Comparison of ENCODE assay signal across 1 cellular context in the genomic region with DNA sequence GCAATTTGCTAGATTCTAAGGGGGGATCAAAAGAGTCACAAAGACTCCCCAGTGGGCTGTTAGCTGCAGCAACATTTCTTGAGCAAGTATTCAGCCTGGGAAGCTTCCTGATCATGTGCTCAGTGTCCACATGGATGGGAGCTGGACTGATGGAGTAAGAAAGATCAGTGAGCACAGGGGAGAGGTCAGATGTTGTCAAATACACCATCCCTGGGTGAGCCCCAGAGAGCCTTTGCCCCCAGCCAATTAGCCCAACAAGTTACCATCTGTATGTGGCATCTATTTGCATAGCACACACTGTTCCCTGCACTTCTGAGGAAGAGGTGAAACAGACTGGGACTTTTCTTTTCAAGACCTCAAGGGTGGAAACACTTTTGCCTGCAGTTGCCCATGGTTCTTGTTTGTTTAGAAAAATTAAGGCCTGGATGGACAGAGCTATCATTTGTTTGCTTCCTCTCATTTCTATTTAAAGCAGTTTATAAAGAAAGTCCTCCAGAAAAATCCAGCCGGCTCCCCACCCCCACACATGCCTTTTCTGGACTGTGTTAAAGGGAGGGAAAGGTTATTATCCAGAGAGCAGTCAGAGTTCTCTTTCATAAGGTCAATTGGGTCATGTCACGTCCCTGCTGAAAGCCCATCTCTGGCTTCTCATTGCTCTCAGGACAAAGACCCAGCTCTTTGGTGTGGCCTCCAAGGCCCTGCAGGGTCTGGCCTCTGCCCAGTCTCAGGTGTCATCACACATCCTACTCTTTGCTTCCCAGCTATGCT.
A peak's percentile ranks its signal among the peaks of the same experiment; 100 is the strongest.
TF ChIP-seq lines count a peak whose summit lies in the region.

No MANE protein-coding gene starts in this region.

TF ChIP-seq in HepG2, 621 proteins besides CTCF, POLR2A, EP300 and RAD21 (continued from another document and continues in another):
- TF ChIP-seq, protein P1, sequence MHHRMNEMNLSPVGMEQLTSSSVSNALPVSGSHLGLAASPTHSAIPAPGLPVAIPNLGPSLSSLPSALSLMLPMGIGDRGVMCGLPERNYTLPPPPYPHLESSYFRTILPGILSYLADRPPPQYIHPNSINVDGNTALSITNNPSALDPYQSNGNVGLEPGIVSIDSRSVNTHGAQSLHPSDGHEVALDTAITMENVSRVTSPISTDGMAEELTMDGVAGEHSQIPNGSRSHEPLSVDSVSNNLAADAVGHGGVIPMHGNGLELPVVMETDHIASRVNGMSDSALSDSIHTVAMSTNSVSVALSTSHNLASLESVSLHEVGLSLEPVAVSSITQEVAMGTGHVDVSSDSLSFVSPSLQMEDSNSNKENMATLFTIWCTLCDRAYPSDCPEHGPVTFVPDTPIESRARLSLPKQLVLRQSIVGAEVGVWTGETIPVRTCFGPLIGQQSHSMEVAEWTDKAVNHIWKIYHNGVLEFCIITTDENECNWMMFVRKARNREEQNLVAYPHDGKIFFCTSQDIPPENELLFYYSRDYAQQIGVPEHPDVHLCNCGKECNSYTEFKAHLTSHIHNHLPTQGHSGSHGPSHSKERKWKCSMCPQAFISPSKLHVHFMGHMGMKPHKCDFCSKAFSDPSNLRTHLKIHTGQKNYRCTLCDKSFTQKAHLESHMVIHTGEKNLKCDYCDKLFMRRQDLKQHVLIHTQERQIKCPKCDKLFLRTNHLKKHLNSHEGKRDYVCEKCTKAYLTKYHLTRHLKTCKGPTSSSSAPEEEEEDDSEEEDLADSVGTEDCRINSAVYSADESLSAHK (CRISPR knock-in tag; IDR thresholded peaks at IDR 0.05; ENCODE audit: borderline replicate concordance) = no peak
- no peak for TF ChIP-seq ZNF441 (CRISPR knock-in tag; IDR thresholded peaks at IDR 0.05; ENCODE audit: borderline replicate concordance)
- 0 out of 2 replicates have a peak, but pooled peaks have one; percentile 6 for TF ChIP-seq BCL6 (CRISPR knock-in tag; IDR thresholded peaks at IDR 0.05)
- TF ChIP-seq CEBPG (CRISPR knock-in tag; IDR thresholded peaks at IDR 0.05) = peak; percentile 26; the same call in 1 of the 2 replicates
- TF ChIP-seq ZNF562 (CRISPR knock-in tag; IDR thresholded peaks at IDR 0.05; ENCODE audit: borderline replicate concordance) = no peak
- TF ChIP-seq, protein P2, sequence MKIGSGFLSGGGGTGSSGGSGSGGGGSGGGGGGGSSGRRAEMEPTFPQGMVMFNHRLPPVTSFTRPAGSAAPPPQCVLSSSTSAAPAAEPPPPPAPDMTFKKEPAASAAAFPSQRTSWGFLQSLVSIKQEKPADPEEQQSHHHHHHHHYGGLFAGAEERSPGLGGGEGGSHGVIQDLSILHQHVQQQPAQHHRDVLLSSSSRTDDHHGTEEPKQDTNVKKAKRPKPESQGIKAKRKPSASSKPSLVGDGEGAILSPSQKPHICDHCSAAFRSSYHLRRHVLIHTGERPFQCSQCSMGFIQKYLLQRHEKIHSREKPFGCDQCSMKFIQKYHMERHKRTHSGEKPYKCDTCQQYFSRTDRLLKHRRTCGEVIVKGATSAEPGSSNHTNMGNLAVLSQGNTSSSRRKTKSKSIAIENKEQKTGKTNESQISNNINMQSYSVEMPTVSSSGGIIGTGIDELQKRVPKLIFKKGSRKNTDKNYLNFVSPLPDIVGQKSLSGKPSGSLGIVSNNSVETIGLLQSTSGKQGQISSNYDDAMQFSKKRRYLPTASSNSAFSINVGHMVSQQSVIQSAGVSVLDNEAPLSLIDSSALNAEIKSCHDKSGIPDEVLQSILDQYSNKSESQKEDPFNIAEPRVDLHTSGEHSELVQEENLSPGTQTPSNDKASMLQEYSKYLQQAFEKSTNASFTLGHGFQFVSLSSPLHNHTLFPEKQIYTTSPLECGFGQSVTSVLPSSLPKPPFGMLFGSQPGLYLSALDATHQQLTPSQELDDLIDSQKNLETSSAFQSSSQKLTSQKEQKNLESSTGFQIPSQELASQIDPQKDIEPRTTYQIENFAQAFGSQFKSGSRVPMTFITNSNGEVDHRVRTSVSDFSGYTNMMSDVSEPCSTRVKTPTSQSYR (CRISPR knock-in tag; IDR thresholded peaks at IDR 0.05; ENCODE audit: borderline replicate concordance) = peak; percentile 41; the same call in 1 of the 2 replicates
- no peak for TF ChIP-seq ZNF432 (CRISPR knock-in tag; IDR thresholded peaks at IDR 0.05; ENCODE audit: borderline replicate concordance)
- TF ChIP-seq ZMYM3 (CRISPR knock-in tag; IDR thresholded peaks at IDR 0.05) = peak; percentile 54; the same call in 1 of the 2 replicates
- no peak for TF ChIP-seq PAF1 (CRISPR knock-in tag; IDR thresholded peaks at IDR 0.05)
- TF ChIP-seq, protein P3, sequence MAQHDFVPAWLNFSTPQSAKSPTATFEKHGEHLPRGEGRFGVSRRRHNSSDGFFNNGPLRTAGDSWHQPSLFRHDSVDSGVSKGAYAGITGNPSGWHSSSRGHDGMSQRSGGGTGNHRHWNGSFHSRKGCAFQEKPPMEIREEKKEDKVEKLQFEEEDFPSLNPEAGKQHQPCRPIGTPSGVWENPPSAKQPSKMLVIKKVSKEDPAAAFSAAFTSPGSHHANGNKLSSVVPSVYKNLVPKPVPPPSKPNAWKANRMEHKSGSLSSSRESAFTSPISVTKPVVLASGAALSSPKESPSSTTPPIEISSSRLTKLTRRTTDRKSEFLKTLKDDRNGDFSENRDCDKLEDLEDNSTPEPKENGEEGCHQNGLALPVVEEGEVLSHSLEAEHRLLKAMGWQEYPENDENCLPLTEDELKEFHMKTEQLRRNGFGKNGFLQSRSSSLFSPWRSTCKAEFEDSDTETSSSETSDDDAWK (CRISPR knock-in tag; IDR thresholded peaks at IDR 0.05) = no peak
- TF ChIP-seq, protein P4, sequence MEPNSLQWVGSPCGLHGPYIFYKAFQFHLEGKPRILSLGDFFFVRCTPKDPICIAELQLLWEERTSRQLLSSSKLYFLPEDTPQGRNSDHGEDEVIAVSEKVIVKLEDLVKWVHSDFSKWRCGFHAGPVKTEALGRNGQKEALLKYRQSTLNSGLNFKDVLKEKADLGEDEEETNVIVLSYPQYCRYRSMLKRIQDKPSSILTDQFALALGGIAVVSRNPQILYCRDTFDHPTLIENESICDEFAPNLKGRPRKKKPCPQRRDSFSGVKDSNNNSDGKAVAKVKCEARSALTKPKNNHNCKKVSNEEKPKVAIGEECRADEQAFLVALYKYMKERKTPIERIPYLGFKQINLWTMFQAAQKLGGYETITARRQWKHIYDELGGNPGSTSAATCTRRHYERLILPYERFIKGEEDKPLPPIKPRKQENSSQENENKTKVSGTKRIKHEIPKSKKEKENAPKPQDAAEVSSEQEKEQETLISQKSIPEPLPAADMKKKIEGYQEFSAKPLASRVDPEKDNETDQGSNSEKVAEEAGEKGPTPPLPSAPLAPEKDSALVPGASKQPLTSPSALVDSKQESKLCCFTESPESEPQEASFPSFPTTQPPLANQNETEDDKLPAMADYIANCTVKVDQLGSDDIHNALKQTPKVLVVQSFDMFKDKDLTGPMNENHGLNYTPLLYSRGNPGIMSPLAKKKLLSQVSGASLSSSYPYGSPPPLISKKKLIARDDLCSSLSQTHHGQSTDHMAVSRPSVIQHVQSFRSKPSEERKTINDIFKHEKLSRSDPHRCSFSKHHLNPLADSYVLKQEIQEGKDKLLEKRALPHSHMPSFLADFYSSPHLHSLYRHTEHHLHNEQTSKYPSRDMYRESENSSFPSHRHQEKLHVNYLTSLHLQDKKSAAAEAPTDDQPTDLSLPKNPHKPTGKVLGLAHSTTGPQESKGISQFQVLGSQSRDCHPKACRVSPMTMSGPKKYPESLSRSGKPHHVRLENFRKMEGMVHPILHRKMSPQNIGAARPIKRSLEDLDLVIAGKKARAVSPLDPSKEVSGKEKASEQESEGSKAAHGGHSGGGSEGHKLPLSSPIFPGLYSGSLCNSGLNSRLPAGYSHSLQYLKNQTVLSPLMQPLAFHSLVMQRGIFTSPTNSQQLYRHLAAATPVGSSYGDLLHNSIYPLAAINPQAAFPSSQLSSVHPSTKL (CRISPR knock-in tag; IDR thresholded peaks at IDR 0.05) = peak; percentile 29; the same call in 1 of the 2 replicates
- TF ChIP-seq RFX1 (IDR thresholded peaks at IDR 0.05) = no peak
- TF ChIP-seq, protein P5, sequence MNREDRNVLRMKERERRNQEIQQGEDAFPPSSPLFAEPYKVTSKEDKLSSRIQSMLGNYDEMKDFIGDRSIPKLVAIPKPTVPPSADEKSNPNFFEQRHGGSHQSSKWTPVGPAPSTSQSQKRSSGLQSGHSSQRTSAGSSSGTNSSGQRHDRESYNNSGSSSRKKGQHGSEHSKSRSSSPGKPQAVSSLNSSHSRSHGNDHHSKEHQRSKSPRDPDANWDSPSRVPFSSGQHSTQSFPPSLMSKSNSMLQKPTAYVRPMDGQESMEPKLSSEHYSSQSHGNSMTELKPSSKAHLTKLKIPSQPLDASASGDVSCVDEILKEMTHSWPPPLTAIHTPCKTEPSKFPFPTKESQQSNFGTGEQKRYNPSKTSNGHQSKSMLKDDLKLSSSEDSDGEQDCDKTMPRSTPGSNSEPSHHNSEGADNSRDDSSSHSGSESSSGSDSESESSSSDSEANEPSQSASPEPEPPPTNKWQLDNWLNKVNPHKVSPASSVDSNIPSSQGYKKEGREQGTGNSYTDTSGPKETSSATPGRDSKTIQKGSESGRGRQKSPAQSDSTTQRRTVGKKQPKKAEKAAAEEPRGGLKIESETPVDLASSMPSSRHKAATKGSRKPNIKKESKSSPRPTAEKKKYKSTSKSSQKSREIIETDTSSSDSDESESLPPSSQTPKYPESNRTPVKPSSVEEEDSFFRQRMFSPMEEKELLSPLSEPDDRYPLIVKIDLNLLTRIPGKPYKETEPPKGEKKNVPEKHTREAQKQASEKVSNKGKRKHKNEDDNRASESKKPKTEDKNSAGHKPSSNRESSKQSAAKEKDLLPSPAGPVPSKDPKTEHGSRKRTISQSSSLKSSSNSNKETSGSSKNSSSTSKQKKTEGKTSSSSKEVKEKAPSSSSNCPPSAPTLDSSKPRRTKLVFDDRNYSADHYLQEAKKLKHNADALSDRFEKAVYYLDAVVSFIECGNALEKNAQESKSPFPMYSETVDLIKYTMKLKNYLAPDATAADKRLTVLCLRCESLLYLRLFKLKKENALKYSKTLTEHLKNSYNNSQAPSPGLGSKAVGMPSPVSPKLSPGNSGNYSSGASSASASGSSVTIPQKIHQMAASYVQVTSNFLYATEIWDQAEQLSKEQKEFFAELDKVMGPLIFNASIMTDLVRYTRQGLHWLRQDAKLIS (CRISPR knock-in tag; IDR thresholded peaks at IDR 0.05) = no peak
- TF ChIP-seq SOX5 (CRISPR knock-in tag; IDR thresholded peaks at IDR 0.05; ENCODE audit: borderline replicate concordance) = 0 out of 2 replicates have a peak, but pooled peaks have one; percentile 26
- TF ChIP-seq STAT5B (CRISPR knock-in tag; IDR thresholded peaks at IDR 0.05) = no peak
- TF ChIP-seq, protein P6, sequence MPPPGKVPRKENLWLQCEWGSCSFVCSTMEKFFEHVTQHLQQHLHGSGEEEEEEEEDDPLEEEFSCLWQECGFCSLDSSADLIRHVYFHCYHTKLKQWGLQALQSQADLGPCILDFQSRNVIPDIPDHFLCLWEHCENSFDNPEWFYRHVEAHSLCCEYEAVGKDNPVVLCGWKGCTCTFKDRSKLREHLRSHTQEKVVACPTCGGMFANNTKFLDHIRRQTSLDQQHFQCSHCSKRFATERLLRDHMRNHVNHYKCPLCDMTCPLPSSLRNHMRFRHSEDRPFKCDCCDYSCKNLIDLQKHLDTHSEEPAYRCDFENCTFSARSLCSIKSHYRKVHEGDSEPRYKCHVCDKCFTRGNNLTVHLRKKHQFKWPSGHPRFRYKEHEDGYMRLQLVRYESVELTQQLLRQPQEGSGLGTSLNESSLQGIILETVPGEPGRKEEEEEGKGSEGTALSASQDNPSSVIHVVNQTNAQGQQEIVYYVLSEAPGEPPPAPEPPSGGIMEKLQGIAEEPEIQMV (CRISPR knock-in tag; IDR thresholded peaks at IDR 0.05; ENCODE audit: low read depth) = no peak
- no peak for TF ChIP-seq ZMYM2 (CRISPR knock-in tag; IDR thresholded peaks at IDR 0.05)
- no peak for TF ChIP-seq KDM2A (CRISPR knock-in tag; IDR thresholded peaks at IDR 0.05; ENCODE audit: borderline replicate concordance, low read depth)
- peak; percentile 43; the same call in 1 of the 2 replicates for TF ChIP-seq ZNF292 (CRISPR knock-in tag; IDR thresholded peaks at IDR 0.05; ENCODE audit: borderline replicate concordance, low read depth)
- TF ChIP-seq ZNF343 (CRISPR knock-in tag; IDR thresholded peaks at IDR 0.05) = no peak
- no peak for TF ChIP-seq ZNF614 (CRISPR knock-in tag; IDR thresholded peaks at IDR 0.05; ENCODE audit: borderline replicate concordance)
- TF ChIP-seq ZNF720 (CRISPR knock-in tag; IDR thresholded peaks at IDR 0.05) = no peak
- TF ChIP-seq, protein P7, sequence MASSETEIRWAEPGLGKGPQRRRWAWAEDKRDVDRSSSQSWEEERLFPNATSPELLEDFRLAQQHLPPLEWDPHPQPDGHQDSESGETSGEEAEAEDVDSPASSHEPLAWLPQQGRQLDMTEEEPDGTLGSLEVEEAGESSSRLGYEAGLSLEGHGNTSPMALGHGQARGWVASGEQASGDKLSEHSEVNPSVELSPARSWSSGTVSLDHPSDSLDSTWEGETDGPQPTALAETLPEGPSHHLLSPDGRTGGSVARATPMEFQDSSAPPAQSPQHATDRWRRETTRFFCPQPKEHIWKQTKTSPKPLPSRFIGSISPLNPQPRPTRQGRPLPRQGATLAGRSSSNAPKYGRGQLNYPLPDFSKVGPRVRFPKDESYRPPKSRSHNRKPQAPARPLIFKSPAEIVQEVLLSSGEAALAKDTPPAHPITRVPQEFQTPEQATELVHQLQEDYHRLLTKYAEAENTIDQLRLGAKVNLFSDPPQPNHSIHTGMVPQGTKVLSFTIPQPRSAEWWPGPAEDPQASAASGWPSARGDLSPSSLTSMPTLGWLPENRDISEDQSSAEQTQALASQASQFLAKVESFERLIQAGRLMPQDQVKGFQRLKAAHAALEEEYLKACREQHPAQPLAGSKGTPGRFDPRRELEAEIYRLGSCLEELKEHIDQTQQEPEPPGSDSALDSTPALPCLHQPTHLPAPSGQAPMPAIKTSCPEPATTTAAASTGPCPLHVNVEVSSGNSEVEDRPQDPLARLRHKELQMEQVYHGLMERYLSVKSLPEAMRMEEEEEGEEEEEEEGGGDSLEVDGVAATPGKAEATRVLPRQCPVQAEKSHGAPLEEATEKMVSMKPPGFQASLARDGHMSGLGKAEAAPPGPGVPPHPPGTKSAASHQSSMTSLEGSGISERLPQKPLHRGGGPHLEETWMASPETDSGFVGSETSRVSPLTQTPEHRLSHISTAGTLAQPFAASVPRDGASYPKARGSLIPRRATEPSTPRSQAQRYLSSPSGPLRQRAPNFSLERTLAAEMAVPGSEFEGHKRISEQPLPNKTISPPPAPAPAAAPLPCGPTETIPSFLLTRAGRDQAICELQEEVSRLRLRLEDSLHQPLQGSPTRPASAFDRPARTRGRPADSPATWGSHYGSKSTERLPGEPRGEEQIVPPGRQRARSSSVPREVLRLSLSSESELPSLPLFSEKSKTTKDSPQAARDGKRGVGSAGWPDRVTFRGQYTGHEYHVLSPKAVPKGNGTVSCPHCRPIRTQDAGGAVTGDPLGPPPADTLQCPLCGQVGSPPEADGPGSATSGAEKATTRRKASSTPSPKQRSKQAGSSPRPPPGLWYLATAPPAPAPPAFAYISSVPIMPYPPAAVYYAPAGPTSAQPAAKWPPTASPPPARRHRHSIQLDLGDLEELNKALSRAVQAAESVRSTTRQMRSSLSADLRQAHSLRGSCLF (CRISPR knock-in tag; IDR thresholded peaks at IDR 0.05; ENCODE audit: borderline replicate concordance) = no peak
- TF ChIP-seq ZNF878 (CRISPR knock-in tag; IDR thresholded peaks at IDR 0.05) = no peak
- peak; percentile 41; the same call in 1 of the 2 replicates for TF ChIP-seq HNF4A (CRISPR knock-in tag; IDR thresholded peaks at IDR 0.05)
- no peak for TF ChIP-seq MED8 (CRISPR knock-in tag; IDR thresholded peaks at IDR 0.05; ENCODE audit: insufficient replicate concordance)
- no peak for TF ChIP-seq ZBTB42 (CRISPR knock-in tag; IDR thresholded peaks at IDR 0.05)
- no peak for TF ChIP-seq FOXA3 (CRISPR knock-in tag; IDR thresholded peaks at IDR 0.05)
- TF ChIP-seq CBX5 (CRISPR knock-in tag; IDR thresholded peaks at IDR 0.05; ENCODE audit: borderline replicate concordance) = no peak
- TF ChIP-seq ZNF589 (CRISPR knock-in tag; conservative IDR thresholded peaks at IDR 0.05) = no peak
- 0 out of 2 replicates have a peak, but pooled peaks have one; percentile 25 for TF ChIP-seq HNF4G (IDR thresholded peaks at IDR 0.05; ENCODE audit: borderline replicate concordance, low read depth, low read length)
- no peak for TF ChIP-seq HNF4G (CRISPR knock-in tag; IDR thresholded peaks at IDR 0.05; ENCODE audit: borderline replicate concordance, low read depth)
- peak; percentile 30; the same call in 1 of the 2 replicates for TF ChIP-seq MED1 (CRISPR knock-in tag; IDR thresholded peaks at IDR 0.05)
